1 cellular context compared by ENCODE assay signal in genomic region chr6:169623343-169623742, GRCh38.
TF ChIP-seq lines count a peak whose summit lies in the region.

No MANE protein-coding gene starts in this region.

TF ChIP-seq in H1, 55 proteins besides CTCF, POLR2A, EP300 and RAD21:
- TF ChIP-seq KDM1A (IDR thresholded peaks at IDR 0.05; ENCODE audit: borderline replicate concordance, low read length) (no peak), JUN (IDR thresholded peaks at IDR 0.05; ENCODE audit: low read depth, low read length) (no peak), KDM4A (IDR thresholded peaks at IDR 0.05; ENCODE audit: low read depth, low read length, severe bottlenecking) (no peak), TBP (IDR thresholded peaks at IDR 0.05; ENCODE audit: low read depth, low read length) (no peak), KDM5A (IDR thresholded peaks at IDR 0.05; ENCODE audit: low read length) (no peak), TAF1 (IDR thresholded peaks at IDR 0.05; ENCODE audit: low read depth, low read length) (no peak), FOSL1 (IDR thresholded peaks at IDR 0.05; ENCODE audit: insufficient read depth, low read depth, low read length) (no peak), BRCA1 (IDR thresholded peaks at IDR 0.05; ENCODE audit: low read depth, low read length) (no peak), EZH2 (IDR thresholded peaks at IDR 0.05; ENCODE audit: low read depth, low read length, severe bottlenecking) (no peak), BACH1 (IDR thresholded peaks at IDR 0.05; ENCODE audit: low read length) (no peak), HDAC6 (IDR thresholded peaks at IDR 0.05; ENCODE audit: low read depth, low read length) (no peak), SRF (IDR thresholded peaks at IDR 0.05; ENCODE audit: low read depth, low read length) (no peak), ZNF274 (IDR thresholded peaks at IDR 0.05; ENCODE audit: borderline replicate concordance, extremely low read depth, low read length) (no peak)
